Comparison of ENCODE assay signal across 10 cellular contexts in the genomic region with DNA sequence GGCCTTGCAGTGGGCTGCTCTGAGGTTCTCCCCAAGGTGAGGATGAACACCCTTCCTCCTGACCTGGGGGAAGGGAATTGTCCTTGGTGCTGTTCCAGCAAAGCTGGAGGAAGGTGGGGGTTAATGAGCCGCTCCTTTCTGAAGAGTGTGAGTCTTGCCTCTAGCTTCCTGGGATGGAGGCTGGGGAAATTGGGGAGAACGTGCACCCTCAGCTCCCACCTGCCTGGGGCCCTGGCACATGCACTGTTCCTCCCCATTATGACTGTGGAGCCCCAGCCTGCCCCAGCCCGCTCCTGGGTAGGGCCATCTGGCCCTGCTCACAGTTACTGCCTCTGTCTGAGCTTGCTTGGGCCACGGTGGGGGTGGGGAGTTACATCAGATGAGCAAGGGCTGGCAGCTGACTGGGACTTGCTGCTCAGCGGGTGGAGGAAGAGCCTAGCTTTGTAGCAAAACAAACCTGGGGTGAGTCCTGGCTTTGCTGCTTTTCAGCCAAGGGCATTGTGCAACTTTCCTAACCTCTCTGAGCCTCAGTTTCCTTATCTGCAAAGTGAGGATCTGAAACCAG. TPM values are rescaled to one million over a fixed set of nuclear protein-coding genes. Genes with fewer than 3 reads are reported as not detected.
DNase-seq lines count a peak whose midpoint lies in the region; ATAC-seq and TF ChIP-seq lines count a peak whose summit lies in the region.
"Had no signal": no experiment of that assay in that cellular context is flagged by ENCODE, and none has a peak within 500 bp of the region (broad histone marks: within the 10 kb centered on the region; RNA-seq: fewer than 3 reads in every experiment).

No MANE protein-coding gene starts in this region.

- peak overlapping the region; percentile 96 for H2BK120ac ChIP-seq in IMR-90 (ENCODE audit: low read depth, low read length)

- peaks cover 42% of the 10 kb centered on the region for H3K4me1 ChIP-seq in IMR-90 (ENCODE audit: control insufficient read depth, insufficient read depth, low read length)
- peaks cover 4% of the 10 kb centered on the region for H3K4me1 ChIP-seq in cardiac muscle cell (ENCODE audit: low read depth)

- H2AFZ ChIP-seq in IMR-90 (replicated peaks; ENCODE audit: low read length, poor library complexity): peak overlapping the region; percentile 90

- peaks cover 0 to 13% of the 10 kb centered on the region in 2 experiments; a peak in 3 of 4 replicates for H3K79me1 ChIP-seq in IMR-90 (ENCODE audit: low read depth in 1 of 2, low read length in 2 of 2)

- 100% methylated on average over 1 of the region's 5 CpGs; no CpG with 5 or more reads in 1 of the 2 experiments for WGBS in IMR-90 (ENCODE audit: extremely low coverage in 2 of 2, insufficient read length in 1 of 2), 2 experiments

- H3K4me2 ChIP-seq in IMR-90 (ENCODE audit: low read depth, low read length): no peak overlapping the region

- peak; percentile 13; the same call in 1 of the 2 replicates for TF ChIP-seq RAD21 in IMR-90 (IDR thresholded peaks at IDR 0.05; ENCODE audit: low read length)

- H3K56ac ChIP-seq in IMR-90 (ENCODE audit: extremely low read depth, insufficient read depth, low read length): 0 out of 2 replicates have a peak overlapping the region, but pooled peaks have one; percentile 19

- POLR2A ChIA-PET in IMR-90 (lab: Charles Lee; ENCODE audit: unreplicated experiment): interaction anchor here (1.0 kb wide), 1 partner anchor 59 kb away, joined by 3 read pairs; no protein-coding TSS in a partner anchor
- POLR2A ChIA-PET in activated B cell treated with CpG ODN at 0.5 μM for 24 hours (lab: Charles Lee): interaction anchor here (0.5 to 1.2 kb wide), 5 partner anchors 11 to 176 kb away, joined by 3 to 5 read pairs (median 4); no protein-coding TSS in a partner anchor

- CTCF ChIA-PET in IMR-90 (lab: Yijun Ruan, JAX): interaction anchor here (0.6 to 1.3 kb wide), 6 partner anchors 14 to 975 kb away, joined by 3 to 6 read pairs (median 3); no protein-coding TSS in a partner anchor
- CTCF ChIA-PET in activated B cell treated with CpG ODN at 0.5 μM for 24 hours (lab: Charles Lee): interaction anchor here (0.7 to 0.8 kb wide), 2 partner anchors 15 to 23 kb away, joined by 3 read pairs; no protein-coding TSS in a partner anchor

- peak overlapping the region; percentile 75 for H3K18ac ChIP-seq in IMR-90 (ENCODE audit: low read depth, low read length)

- H2BK20ac ChIP-seq in IMR-90 (ENCODE audit: low read depth, low read length): peak overlapping the region; percentile 93

- H2AK5ac ChIP-seq in IMR-90 (ENCODE audit: low read depth, low read length): peak overlapping the region; percentile 98

- no peaks in the 10 kb centered on the region for H3K27me3 Mint-ChIP-seq in activated B cell treated with CpG ODN at 0.5 μM for 24 hours

- peak overlapping the region; percentile 41 for H3K9ac ChIP-seq in IMR-90 (ENCODE audit: low read depth, low read length)

- H3K27ac Mint-ChIP-seq in activated B cell treated with CpG ODN at 0.5 μM for 24 hours: no peak overlapping the region
- H3K27ac Mint-ChIP-seq: dendritic cell treated with granulocyte-macrophage colony-stimulating factor and Interleukin-4, amounts not matched to agents 40 ng/mL and 50 ng/mL, for 4 days had no signal

- H2AK9ac ChIP-seq in IMR-90 (replicated peaks; ENCODE audit: low read depth, low read length, poor library complexity): peak overlapping the region; percentile 90

- H2BK15ac ChIP-seq in IMR-90 (ENCODE audit: low read depth, low read length): peak overlapping the region; percentile 78

- TF ChIP-seq POLR2A in IMR-90 (IDR thresholded peaks at IDR 0.05; ENCODE audit: low read depth, low read length): no peak

- H4K8ac ChIP-seq in IMR-90 (ENCODE audit: low read depth in 2 of 2, low read length in 2 of 2): peak overlapping the region; percentile 87 to 97

- intact Hi-C loops in IMR-90 (cut with micrococcal nuclease): no loop called here
- intact Hi-C loops in activated B cell treated with CpG ODN at 0.5 μM for 24 hours (cut with micrococcal nuclease): no loop called here

- H3K9me3 Mint-ChIP-seq in activated B cell treated with CpG ODN at 0.5 μM for 24 hours: no peaks in the 10 kb centered on the region
- H3K9me3 Mint-ChIP-seq: dendritic cell treated with granulocyte-macrophage colony-stimulating factor and Interleukin-4, amounts not matched to agents 40 ng/mL and 50 ng/mL, for 4 days had no signal

- BruUV-seq in IMR-90 (replicated peaks; lab: Mats Ljungman, UMichigan): no TSS peak

- H3K4ac ChIP-seq in IMR-90 (ENCODE audit: low read depth, low read length): peak overlapping the region; percentile 97

- H3K27ac ChIP-seq in IMR-90 (ENCODE audit: insufficient read depth, low read length) (peak overlapping the region; percentile 49), cardiac muscle cell (no peak overlapping the region)

- ATAC-seq in IMR-90 (ENCODE audit: low read depth): peak; percentile 47
- ATAC-seq in activated B cell treated with CpG ODN at 0.5 μM for 24 hours (ENCODE audit: low read depth): peak; percentile 47
- no peak for ATAC-seq in GM18907 (IDR thresholded peaks at IDR 0.05; ENCODE audit: unreplicated experiment)
- ATAC-seq in HG02610 (IDR thresholded peaks at IDR 0.05; ENCODE audit: unreplicated experiment): no peak

- no peaks in the 10 kb centered on the region for H3K36me3 ChIP-seq in IMR-90 (ENCODE audit: control insufficient read depth, insufficient read depth, low read length)
- H3K36me3 ChIP-seq in cardiac muscle cell: no peaks in the 10 kb centered on the region
- H3K36me3 ChIP-seq: upper lobe of left lung had no signal

- H3K27me3 ChIP-seq in IMR-90 (ENCODE audit: control insufficient read depth, insufficient read depth, low read length): no peaks in the 10 kb centered on the region
- H3K27me3 ChIP-seq in cardiac muscle cell: no peaks in the 10 kb centered on the region
- H3K27me3 ChIP-seq: upper lobe of left lung had no signal

- peak overlapping the region; percentile 95 for H3K14ac ChIP-seq in IMR-90 (replicated peaks; ENCODE audit: low read depth, low read length)

- peak overlapping the region; percentile 74 for H2BK5ac ChIP-seq in IMR-90 (ENCODE audit: low read depth, low read length, poor library complexity, severe bottlenecking)

- in situ Hi-C loops in IMR-90 (cut with MboI; ENCODE audit: low sequenced_read_pairs): no loop called here

- no peaks in the 10 kb centered on the region for H3K36me3 Mint-ChIP-seq in activated B cell treated with CpG ODN at 0.5 μM for 24 hours (ENCODE audit: low read depth)

- peak overlapping the region; percentile 93 for H4K5ac ChIP-seq in IMR-90 (ENCODE audit: low read depth, low read length)

- H3K9me1 ChIP-seq in IMR-90 (ENCODE audit: insufficient read depth, low read length): peaks cover 31% of the 10 kb centered on the region

- H3K4me1 Mint-ChIP-seq in activated B cell treated with CpG ODN at 0.5 μM for 24 hours: peaks cover 27% of the 10 kb centered on the region

- no peaks in the 10 kb centered on the region for H4K20me1 ChIP-seq in IMR-90 (ENCODE audit: insufficient read depth, low read length)

- no peak overlapping the region for H3K4me3 Mint-ChIP-seq in activated B cell treated with CpG ODN at 0.5 μM for 24 hours
- H3K4me3 Mint-ChIP-seq: dendritic cell treated with granulocyte-macrophage colony-stimulating factor and Interleukin-4, amounts not matched to agents 40 ng/mL and 50 ng/mL, for 4 days had no signal

- H3K23ac ChIP-seq in IMR-90 (ENCODE audit: low read depth, low read length): peak overlapping the region; percentile 39; the same call in 1 of the 2 replicates

- H3K9me3 ChIP-seq in IMR-90 (ENCODE audit: control insufficient read depth, insufficient read depth, low read length) (no peaks in the 10 kb centered on the region), cardiac muscle cell (ENCODE audit: low read depth) (no peaks in the 10 kb centered on the region)
- H3K9me3 ChIP-seq: upper lobe of left lung had no signal

- H3K4me3 ChIP-seq in IMR-90 (ENCODE audit: insufficient read depth, low read depth, low read length) (no peak overlapping the region), cardiac muscle cell (no peak overlapping the region)
- H3K4me3 ChIP-seq: upper lobe of left lung had no signal

- TF ChIP-seq CTCF in IMR-90 (conservative IDR thresholded peaks at IDR 0.05; ENCODE audit: low read depth, low read length): no peak
- no peak for TF ChIP-seq CTCF in activated B cell treated with CpG ODN at 0.5 μM for 24 hours (IDR thresholded peaks at IDR 0.05)
- no peak for TF ChIP-seq CTCF in cardiac muscle cell (IDR thresholded peaks at IDR 0.05; ENCODE audit: low read depth, low read length)

- DNase-seq in AG20443 (ENCODE audit: low spot score) (peak; percentile 82), IMR-90 (peak; percentile 81), activated B cell treated with CpG ODN at 0.5 μM for 24 hours (no peak), cardiac muscle cell (ENCODE audit: low read depth in 1 of 2, low spot score in 1 of 2) (peak; percentile 55 to 90), retina (peak; percentile 48), D341Med (ENCODE audit: low spot score) (no peak)

- dilution Hi-C loops in IMR-90 (cut with HindIII; ENCODE audit: low sequenced_read_pairs, unreplicated experiment): no loop called here

- peak overlapping the region; percentile 96 for H4K91ac ChIP-seq in IMR-90 (ENCODE audit: insufficient read depth, low read depth, low read length)

TF ChIP-seq in IMR-90, 13 proteins besides CTCF, POLR2A, EP300 and RAD21 (continues in another document):
- TF ChIP-seq MXI1 (IDR thresholded peaks at IDR 0.05; ENCODE audit: borderline replicate concordance, low read depth, low read length): no peak
- peak; percentile 81 for TF ChIP-seq CEBPB (IDR thresholded peaks at IDR 0.05; ENCODE audit: low read depth, low read length)
- TF ChIP-seq SMC3 (IDR thresholded peaks at IDR 0.05; ENCODE audit: low read depth, low read length): no peak
- TF ChIP-seq MAFK (IDR thresholded peaks at IDR 0.05; ENCODE audit: low read depth, low read length): no peak
- no peak for TF ChIP-seq RFX5 (IDR thresholded peaks at IDR 0.05; ENCODE audit: low read depth, low read length)

RNA-seq across cellular contexts. Expression of a gene that starts 11.1 kb away (rescaled TPM):
- total RNA-seq in IMR-90 (2012; rRNA removed): 0.28 TPM in 1 of 2 replicates, not detected in the other
- polyA plus RNA-seq in IMR-90 (2012; rRNA removed): 0.07 TPM in 1 of 2 replicates, not detected in the other
- polyA plus RNA-seq in IMR-90 (2012; cell fraction: cytosol; rRNA removed): 0.07 and 0.08 TPM in 2 replicates
- 0.33 and 0.57 TPM in 2 replicates for polyA plus RNA-seq in IMR-90 (2012; cell fraction: nucleus; rRNA removed; ENCODE audit: low replicate concordance)
- total RNA-seq in activated B cell treated with CpG ODN at 0.5 μM for 24 hours: 0.18 TPM in 1 of 2 replicates, not detected in the other
- total RNA-seq in cardiac muscle cell: not detected in 2 replicates
- not detected in 2 replicates for polyA plus RNA-seq in cardiac muscle cell

RNA-seq across cellular contexts. Expression of a gene that starts 47.1 kb away (rescaled TPM):
- total RNA-seq in IMR-90 (2012; rRNA removed) (257 and 308 TPM in 2 replicates), activated B cell treated with CpG ODN at 0.5 μM for 24 hours (17.2 and 18.0 TPM in 2 replicates), cardiac muscle cell (41.7 and 87.4 TPM in 2 replicates)
- polyA plus RNA-seq in IMR-90 (2012; rRNA removed) (1,187 TPM in 2 replicates), cardiac muscle cell (109 and 215 TPM in 2 replicates)
- polyA plus RNA-seq in IMR-90 (2012; cell fraction: cytosol; rRNA removed): 1,397 and 1,707 TPM in 2 replicates
- polyA plus RNA-seq in IMR-90 (2012; cell fraction: nucleus; rRNA removed; ENCODE audit: low replicate concordance): 452 and 510 TPM in 2 replicates

Comparison
In these comparisons a context has a peak if more than half of its experiments do, and no peak if none do; other contexts are left out.
1. DNase-seq: peak in AG20443 (single experiment), IMR-90 (single experiment), cardiac muscle cell (2 of 2) and retina (single experiment); none in activated B cell treated with CpG ODN at 0.5 μM for 24 hours (single experiment) and D341Med (single experiment).
2. ATAC-seq: peak in IMR-90 (single experiment) and activated B cell treated with CpG ODN at 0.5 μM for 24 hours (single experiment); none in GM18907 (single experiment) and HG02610 (single experiment).